8 cellular contexts compared by ENCODE assay signal in genomic region chr4:47668810-47669408, GRCh38.
A peak's percentile ranks its signal among the peaks of the same experiment; 100 is the strongest.
DNase-seq lines count a peak whose midpoint lies in the region; ATAC-seq, FAIRE-seq and TF ChIP-seq lines count a peak whose summit lies in the region.

No MANE protein-coding gene starts in this region.

- ATAC-seq in HG03060 (IDR thresholded peaks at IDR 0.05; ENCODE audit: low read depth, unreplicated experiment) (peak; percentile 59), left colon (peak; percentile 49), GM18498 (IDR thresholded peaks at IDR 0.05; ENCODE audit: unreplicated experiment) (no peak)

- no peak overlapping the region for H3K4me3 ChIP-seq in BJ (ENCODE audit: low read depth, low read length)

- H3K36me3 ChIP-seq in BJ (ENCODE audit: control insufficient read depth, insufficient read depth, low read length) = no peaks in the 10 kb centered on the region

- FAIRE-seq in urothelium cell line (lab: Jason Lieb, UNC) = no peak

- in situ Hi-C loops in GM13977 (cut with MboI; ENCODE audit: low pct_unique_long_range_greater_than_20kb, low sequenced_read_pairs, unreplicated experiment) (no loop called here), T47D (cut with HindIII; ENCODE audit: low pct_unique_long_range_greater_than_20kb, low sequenced_read_pairs) (no loop called here)

- TF ChIP-seq CTCF in BJ (IDR thresholded peaks at IDR 0.05; ENCODE audit: insufficient read depth, low read depth, low read length) (peak; percentile 72), GM13977 (IDR thresholded peaks at IDR 0.05; ENCODE audit: extremely low read depth, insufficient read depth, missing control alignments) (peak; percentile 76)

- CTCF ChIA-PET in BJ (lab: Yijun Ruan, JAX) = interaction anchor here (0.6 to 2.7 kb wide), 25 partner anchors 8 to 501 kb away, joined by 3 to 37 read pairs (median 4); partner anchors contain the start of gene CORIN

- POLR2A ChIA-PET in BJ (lab: Charles Lee) = no interaction called here

- no peaks in the 10 kb centered on the region for H3K27me3 ChIP-seq in BJ (ENCODE audit: control insufficient read depth, insufficient read depth, low read length)

- intact Hi-C loops in left colon (cut with DNase I, micrococcal nuclease) = no loop called here

- DNase-seq in BJ (ENCODE audit: low read depth) (no peak), GM13977 (ENCODE audit: low spot score) (peak; percentile 31), NCI-H460 (ENCODE audit: extremely low read depth, low read depth) (peak; percentile 34), T47D (ENCODE audit: low read depth in 1 of 2, low spot score in 1 of 2) (peak; percentile 4 to 53), left colon (no peak), urothelium cell line (ENCODE audit: low spot score) (peak; percentile 46)

Comparison
In these comparisons a context has a peak if more than half of its experiments do, and no peak if none do; other contexts are left out.
1. DNase-seq: peak in GM13977 (single experiment), NCI-H460 (single experiment), T47D (2 of 2) and urothelium cell line (single experiment); none in BJ (single experiment) and left colon (0 of 2).